24 cellular contexts compared by ENCODE assay signal in the genomic region with DNA sequence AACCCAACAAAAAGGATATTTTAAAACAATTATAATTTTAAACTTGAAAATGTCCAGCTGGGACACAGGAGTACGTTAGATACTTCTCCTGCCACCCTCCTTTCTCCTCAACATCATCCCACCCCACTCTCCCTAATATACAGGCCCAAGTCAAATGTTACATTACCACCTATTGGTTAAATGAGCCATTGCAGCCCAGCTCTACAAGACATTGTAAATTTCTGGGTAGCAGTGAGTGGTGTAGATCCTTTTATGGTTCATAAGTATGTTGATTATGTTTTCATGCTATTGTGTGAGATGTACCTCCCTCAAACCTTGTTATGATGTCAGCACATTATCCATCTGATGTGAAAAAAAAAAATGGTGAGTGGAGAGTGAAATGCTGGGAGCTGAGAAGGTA.
DNase-seq lines count a peak whose midpoint lies in the region; ATAC-seq and TF ChIP-seq lines count a peak whose summit lies in the region.
"Had no signal": no experiment of that assay in that cellular context is flagged by ENCODE, and none has a peak within 500 bp of the region (broad histone marks: within the 10 kb centered on the region; RNA-seq: fewer than 3 reads in every experiment).

No MANE protein-coding gene starts in this region.

- no peak overlapping the region for H3K4me3 Mint-ChIP-seq in activated naive CD8-positive, alpha-beta T cell treated with anti-CD3 and anti-CD28 coated beads for 36 hours
- no peak overlapping the region for H3K4me3 Mint-ChIP-seq in activated naive CD8-positive, alpha-beta T cell treated with anti-CD3 and anti-CD28 coated beads, Interleukin-2, amount 50 U/mL, for 24 hours
- H3K4me3 Mint-ChIP-seq: B cell, CD14-positive monocyte had no signal

- no peak overlapping the region for H3K4me3 ChIP-seq in WERI-Rb-1 (ENCODE audit: low read depth, low read length)
- H3K4me3 ChIP-seq: PC-9, SK-N-MC had no signal

- peaks cover 3% of the 10 kb centered on the region for H3K36me3 Mint-ChIP-seq in activated naive CD8-positive, alpha-beta T cell treated with anti-CD3 and anti-CD28 coated beads for 36 hours
- no peaks in the 10 kb centered on the region for H3K36me3 Mint-ChIP-seq in activated naive CD8-positive, alpha-beta T cell treated with anti-CD3 and anti-CD28 coated beads, Interleukin-2, amount 50 U/mL, for 24 hours (ENCODE audit: low read depth)

- no peak for DNase-seq in activated naive CD8-positive, alpha-beta T cell treated with anti-CD3 and anti-CD28 coated beads for 36 hours
- no peak for DNase-seq in activated naive CD8-positive, alpha-beta T cell treated with anti-CD3 and anti-CD28 coated beads, Interleukin-2, amount 50 U/mL, for 24 hours
- DNase-seq in WERI-Rb-1 = no peak
- no peak for DNase-seq in foreskin keratinocyte
- DNase-seq in mesenteric fat pad (ENCODE audit: low spot score) = no peak
- DNase-seq: H7, NCI-H1105, NCI-H146, NCI-H2081 treated with DMSO at 0.1 percent for 48 hours, NCI-H2171 treated with DMSO at 0.1 percent for 48 hours, NCI-H446, NCI-H526 treated with DMSO at 0.1 percent for 48 hours, PC-9, RPMI8226, SHP77, SW 1271 had no signal

- H3K27me3 Mint-ChIP-seq in activated naive CD8-positive, alpha-beta T cell treated with anti-CD3 and anti-CD28 coated beads for 36 hours = peaks cover 3% of the 10 kb centered on the region
- no peaks in the 10 kb centered on the region for H3K27me3 Mint-ChIP-seq in activated naive CD8-positive, alpha-beta T cell treated with anti-CD3 and anti-CD28 coated beads, Interleukin-2, amount 50 U/mL, for 24 hours
- H3K27me3 Mint-ChIP-seq: B cell had no signal

- no peaks in the 10 kb centered on the region for H3K4me1 ChIP-seq in foreskin keratinocyte

- ATAC-seq in activated naive CD8-positive, alpha-beta T cell treated with anti-CD3 and anti-CD28 coated beads, Interleukin-2, amount 50 U/mL, for 24 hours = no peak
- ATAC-seq in foreskin keratinocyte (no peak), HG02973 (IDR thresholded peaks at IDR 0.05; ENCODE audit: unreplicated experiment) (no peak), GM18517 (IDR thresholded peaks at IDR 0.05; ENCODE audit: unreplicated experiment) (no peak)
- ATAC-seq: HepG2 had no signal

- no peaks in the 10 kb centered on the region for H3K27me3 ChIP-seq in WERI-Rb-1 (ENCODE audit: insufficient read depth, low read depth, severe bottlenecking)
- no peaks in the 10 kb centered on the region for H3K27me3 ChIP-seq in foreskin keratinocyte

- H3K27ac Mint-ChIP-seq in activated naive CD8-positive, alpha-beta T cell treated with anti-CD3 and anti-CD28 coated beads for 36 hours = peak overlapping the region; percentile 66
- H3K27ac Mint-ChIP-seq in activated naive CD8-positive, alpha-beta T cell treated with anti-CD3 and anti-CD28 coated beads, Interleukin-2, amount 50 U/mL, for 24 hours = no peak overlapping the region
- H3K27ac Mint-ChIP-seq: B cell had no signal

- no peaks in the 10 kb centered on the region for H3K36me3 ChIP-seq in WERI-Rb-1

- no peak overlapping the region for H3K27ac ChIP-seq in WERI-Rb-1
- no peak overlapping the region for H3K27ac ChIP-seq in foreskin keratinocyte
- H3K27ac ChIP-seq: HL-60, KMS-11, PC-9, SK-N-MC had no signal

- TF ChIP-seq CTCF in WERI-Rb-1 (IDR thresholded peaks at IDR 0.05; ENCODE audit: low read depth, low read length) (peak; percentile 24; the same call in 1 of the 2 replicates), foreskin keratinocyte (conservative IDR thresholded peaks at IDR 0.05) (peak; percentile 2)

- H3K9me3 Mint-ChIP-seq in activated naive CD8-positive, alpha-beta T cell treated with anti-CD3 and anti-CD28 coated beads for 36 hours = peaks cover 11% of the 10 kb centered on the region
- H3K9me3 Mint-ChIP-seq in activated naive CD8-positive, alpha-beta T cell treated with anti-CD3 and anti-CD28 coated beads, Interleukin-2, amount 50 U/mL, for 24 hours = peaks cover 6% of the 10 kb centered on the region

- H3K9me3 ChIP-seq in WERI-Rb-1 (ENCODE audit: severe bottlenecking) = peaks cover 13% of the 10 kb centered on the region

- peaks cover 12% of the 10 kb centered on the region for H3K4me1 Mint-ChIP-seq in activated naive CD8-positive, alpha-beta T cell treated with anti-CD3 and anti-CD28 coated beads for 36 hours
- H3K4me1 Mint-ChIP-seq in activated naive CD8-positive, alpha-beta T cell treated with anti-CD3 and anti-CD28 coated beads, Interleukin-2, amount 50 U/mL, for 24 hours = peaks cover 17% of the 10 kb centered on the region
